8 cellular contexts compared by ENCODE assay signal in the genomic region with DNA sequence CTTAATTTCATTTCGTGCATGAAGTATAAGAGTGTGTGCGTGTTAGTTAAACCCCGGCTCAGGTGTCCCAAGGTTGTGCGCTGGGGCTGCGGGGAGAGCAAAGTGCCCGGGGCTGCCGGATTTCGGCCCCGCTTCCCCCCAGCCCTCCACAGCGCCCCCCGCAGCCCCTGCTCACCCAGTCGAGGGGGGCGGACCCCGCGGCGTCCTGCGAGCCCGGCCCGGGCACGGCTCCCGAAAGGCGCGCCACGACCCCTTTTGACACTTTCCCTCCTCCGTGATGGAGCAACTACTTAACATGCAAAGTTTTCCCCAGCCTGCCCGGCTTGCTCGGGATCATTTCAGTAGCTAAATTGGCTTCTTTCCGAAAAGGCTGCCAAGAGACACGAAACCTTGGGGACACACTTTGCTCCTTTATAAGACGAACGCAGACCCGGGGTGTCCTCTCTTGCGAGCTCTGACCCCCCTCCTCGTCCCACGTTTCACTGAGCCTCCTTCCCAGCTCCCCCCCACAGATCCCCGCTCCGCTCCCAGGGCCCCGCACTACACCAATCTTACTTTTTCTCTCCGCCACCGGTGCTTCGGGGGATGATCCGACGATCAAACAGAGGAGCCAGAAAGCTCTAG. TPM values are rescaled to one million over a fixed set of nuclear protein-coding genes. Genes with fewer than 3 reads are reported as not detected.
DNase-seq lines count a peak whose midpoint lies in the region; ATAC-seq and TF ChIP-seq lines count a peak whose summit lies in the region.

No MANE protein-coding gene starts in this region.

- no peak overlapping the region for H3K27ac Mint-ChIP-seq in GM23338
- H3K27ac Mint-ChIP-seq in activated T-cell treated with anti-CD3 and anti-CD28 coated beads, Interleukin-2, amount 50 U/mL, for 24 hours, result peak overlapping the region; percentile 74

- H3K36me3 Mint-ChIP-seq in GM23338 (ENCODE audit: low read depth), result peaks cover 13% of the 10 kb centered on the region
- peaks cover 17% of the 10 kb centered on the region for H3K36me3 Mint-ChIP-seq in activated T-cell treated with anti-CD3 and anti-CD28 coated beads, Interleukin-2, amount 50 U/mL, for 24 hours (ENCODE audit: low read depth)

- H3K27ac ChIP-seq in GM23338 (ENCODE audit: low read depth), result no peak overlapping the region; the same call in 1 of the 2 replicates
- H3K27ac ChIP-seq in ovary, result no peak overlapping the region

- peak overlapping the region; percentile 81 for H3K4me2 ChIP-seq in GM23338

- H3K4me1 Mint-ChIP-seq in GM23338, result peaks cover 18% of the 10 kb centered on the region
- peaks cover 39% of the 10 kb centered on the region for H3K4me1 Mint-ChIP-seq in activated T-cell treated with anti-CD3 and anti-CD28 coated beads, Interleukin-2, amount 50 U/mL, for 24 hours (ENCODE audit: low read depth)

- peak overlapping the region; percentile 74 for H3K4me3 Mint-ChIP-seq in GM23338
- H3K4me3 Mint-ChIP-seq in activated T-cell treated with anti-CD3 and anti-CD28 coated beads, Interleukin-2, amount 50 U/mL, for 24 hours, result peak overlapping the region; percentile 82

- peak overlapping the region; percentile 80 for H3K4me3 ChIP-seq in GM23338
- H3K4me3 ChIP-seq in ovary, result peak overlapping the region; percentile 43

- peak overlapping the region; percentile 97 for H2AFZ ChIP-seq in GM23338

- ATAC-seq in GM23338 (peak; percentile 34), HG02870 (IDR thresholded peaks at IDR 0.05; ENCODE audit: unreplicated experiment) (no peak), HG03045 (IDR thresholded peaks at IDR 0.05; ENCODE audit: unreplicated experiment) (no peak)

- H4K20me1 ChIP-seq in GM23338 (replicated peaks; ENCODE audit: insufficient read depth), result no peaks in the 10 kb centered on the region; the same call in 1 of the 2 replicates

- H3K27me3 Mint-ChIP-seq in GM23338 (ENCODE audit: insufficient read depth, low read depth, poor library complexity), result peaks cover 25% of the 10 kb centered on the region
- peaks cover 25% of the 10 kb centered on the region for H3K27me3 Mint-ChIP-seq in activated T-cell treated with anti-CD3 and anti-CD28 coated beads, Interleukin-2, amount 50 U/mL, for 24 hours

- TF ChIP-seq CTCF in GM23338 (conservative IDR thresholded peaks at IDR 0.05; ENCODE audit: low read depth in 2 of 2), result peak in 1 of 2 experiments; percentile 39; a peak in 3 of 4 replicates
- no peak for TF ChIP-seq CTCF in ovary (IDR thresholded peaks at IDR 0.05)

- DNase-seq in AG08395 (ENCODE audit: low spot score) (peak; percentile 4), GM23338 (ENCODE audit: low spot score) (peak; percentile 59), globus pallidus (ENCODE audit: low spot score) (peak; percentile 25), ovary (peak; percentile 24 to 65 (median 45)), NCI-H2227 (lab: John Stamatoyannopoulos, UW; ENCODE audit: unreplicated experiment) (no peak)
- peak; percentile 53 for DNase-seq in activated T-cell treated with anti-CD3 and anti-CD28 coated beads, Interleukin-2, amount 50 U/mL, for 24 hours

- no peak for TF ChIP-seq EP300 in ovary (IDR thresholded peaks at IDR 0.05)

- H3K27me3 ChIP-seq in GM23338 (ENCODE audit: insufficient read depth) (peaks cover 40% of the 10 kb centered on the region), ovary (no peaks in the 10 kb centered on the region)

- intact Hi-C loops in ovary (cut with DNase I), result no loop called here

- TF ChIP-seq POLR2A in ovary (IDR thresholded peaks at IDR 0.05), result no peak

- H3K4me1 ChIP-seq in GM23338 (ENCODE audit: insufficient read depth) (peaks cover 14% of the 10 kb centered on the region), ovary (ENCODE audit: insufficient read depth) (peaks cover 8% of the 10 kb centered on the region)

- H3K36me3 ChIP-seq in GM23338 (ENCODE audit: insufficient read depth), result no peaks in the 10 kb centered on the region
- H3K36me3 ChIP-seq in ovary, result no peaks in the 10 kb centered on the region

- H3F3A ChIP-seq in GM23338 (replicated peaks; ENCODE audit: low read depth), result peaks cover 13% of the 10 kb centered on the region

- no peaks in the 10 kb centered on the region for H3K79me2 ChIP-seq in GM23338 (replicated peaks; ENCODE audit: insufficient read depth)

- H3K9me2 ChIP-seq in GM23338 (ENCODE audit: insufficient read depth), result no peaks in the 10 kb centered on the region

- 0 to 1% (median 0%) methylated on average over 43 of the region's 43 CpGs for WGBS in ovary, 3 donors

- no peaks in the 10 kb centered on the region for H3K9me3 Mint-ChIP-seq in GM23338
- no peaks in the 10 kb centered on the region for H3K9me3 Mint-ChIP-seq in activated T-cell treated with anti-CD3 and anti-CD28 coated beads, Interleukin-2, amount 50 U/mL, for 24 hours

- H3K9me3 ChIP-seq in ovary, result no peaks in the 10 kb centered on the region

TF ChIP-seq in GM23338, 12 proteins besides CTCF, POLR2A, EP300 and RAD21:
- TF ChIP-seq POLR2AphosphoS5 (IDR thresholded peaks at IDR 0.05; ENCODE audit: low read depth), result peak; percentile 23
- TF ChIP-seq, protein P1, sequence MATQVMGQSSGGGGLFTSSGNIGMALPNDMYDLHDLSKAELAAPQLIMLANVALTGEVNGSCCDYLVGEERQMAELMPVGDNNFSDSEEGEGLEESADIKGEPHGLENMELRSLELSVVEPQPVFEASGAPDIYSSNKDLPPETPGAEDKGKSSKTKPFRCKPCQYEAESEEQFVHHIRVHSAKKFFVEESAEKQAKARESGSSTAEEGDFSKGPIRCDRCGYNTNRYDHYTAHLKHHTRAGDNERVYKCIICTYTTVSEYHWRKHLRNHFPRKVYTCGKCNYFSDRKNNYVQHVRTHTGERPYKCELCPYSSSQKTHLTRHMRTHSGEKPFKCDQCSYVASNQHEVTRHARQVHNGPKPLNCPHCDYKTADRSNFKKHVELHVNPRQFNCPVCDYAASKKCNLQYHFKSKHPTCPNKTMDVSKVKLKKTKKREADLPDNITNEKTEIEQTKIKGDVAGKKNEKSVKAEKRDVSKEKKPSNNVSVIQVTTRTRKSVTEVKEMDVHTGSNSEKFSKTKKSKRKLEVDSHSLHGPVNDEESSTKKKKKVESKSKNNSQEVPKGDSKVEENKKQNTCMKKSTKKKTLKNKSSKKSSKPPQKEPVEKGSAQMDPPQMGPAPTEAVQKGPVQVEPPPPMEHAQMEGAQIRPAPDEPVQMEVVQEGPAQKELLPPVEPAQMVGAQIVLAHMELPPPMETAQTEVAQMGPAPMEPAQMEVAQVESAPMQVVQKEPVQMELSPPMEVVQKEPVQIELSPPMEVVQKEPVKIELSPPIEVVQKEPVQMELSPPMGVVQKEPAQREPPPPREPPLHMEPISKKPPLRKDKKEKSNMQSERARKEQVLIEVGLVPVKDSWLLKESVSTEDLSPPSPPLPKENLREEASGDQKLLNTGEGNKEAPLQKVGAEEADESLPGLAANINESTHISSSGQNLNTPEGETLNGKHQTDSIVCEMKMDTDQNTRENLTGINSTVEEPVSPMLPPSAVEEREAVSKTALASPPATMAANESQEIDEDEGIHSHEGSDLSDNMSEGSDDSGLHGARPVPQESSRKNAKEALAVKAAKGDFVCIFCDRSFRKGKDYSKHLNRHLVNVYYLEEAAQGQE (IDR thresholded peaks at IDR 0.05; ENCODE audit: unreplicated experiment), result no peak
TF ChIP-seq in GM23338: peak in this region for 1.

RNA-seq across cellular contexts. Expression of gene C17orf58, which starts 0.6 kb away (rescaled TPM):
- 30.9 and 42.3 TPM in 2 replicates for total RNA-seq in GM23338 (2014; rRNA removed; shearing (Covaris generic))
- 35.0 and 35.8 TPM in 2 replicates for polyA plus RNA-seq in GM23338 (2016; fragmentation: Nextera tagmentation; extraction: Ambion mirVana)
- 10 to 100 TPM in 1 of 7 donors, 1 to 10 TPM in 6; 4.2 to 12.2 (median 6.5) TPM for total RNA-seq in ovary
- 10 to 100 TPM in 1 of 2 donors, 1 to 10 TPM in 1; 6.7 to 16.2 TPM for polyA plus RNA-seq in ovary

RNA-seq across cellular contexts. Expression of gene KPNA2, which starts 39.9 kb away (rescaled TPM):
- total RNA-seq in GM23338 (2014; rRNA removed; shearing (Covaris generic)), result 442 and 468 TPM in 2 replicates
- polyA plus RNA-seq in GM23338 (2016; fragmentation: Nextera tagmentation; extraction: Ambion mirVana) (364 and 375 TPM in 2 replicates), ovary (10 to 100 TPM in 1 of 2 donors, 1 to 10 TPM in 1; 6.0 to 24.3 TPM)
- total RNA-seq in ovary, result 10 to 100 TPM in 6 of 7 donors, 1 to 10 TPM in 1; 4.3 to 18.0 (median 12.1) TPM

Comparison
In these comparisons a context has a peak if more than half of its experiments do, and no peak if none do; other contexts are left out.
1. RNA of gene KPNA2, which starts 39.9 kb away (total RNA-seq): 442 to 468 TPM in GM23338; 4.3 to 18.0 TPM in ovary; every median in the first group is over 10 times any median in the second.